Comparison of ENCODE assay signal across 8 cellular contexts in the genomic region with DNA sequence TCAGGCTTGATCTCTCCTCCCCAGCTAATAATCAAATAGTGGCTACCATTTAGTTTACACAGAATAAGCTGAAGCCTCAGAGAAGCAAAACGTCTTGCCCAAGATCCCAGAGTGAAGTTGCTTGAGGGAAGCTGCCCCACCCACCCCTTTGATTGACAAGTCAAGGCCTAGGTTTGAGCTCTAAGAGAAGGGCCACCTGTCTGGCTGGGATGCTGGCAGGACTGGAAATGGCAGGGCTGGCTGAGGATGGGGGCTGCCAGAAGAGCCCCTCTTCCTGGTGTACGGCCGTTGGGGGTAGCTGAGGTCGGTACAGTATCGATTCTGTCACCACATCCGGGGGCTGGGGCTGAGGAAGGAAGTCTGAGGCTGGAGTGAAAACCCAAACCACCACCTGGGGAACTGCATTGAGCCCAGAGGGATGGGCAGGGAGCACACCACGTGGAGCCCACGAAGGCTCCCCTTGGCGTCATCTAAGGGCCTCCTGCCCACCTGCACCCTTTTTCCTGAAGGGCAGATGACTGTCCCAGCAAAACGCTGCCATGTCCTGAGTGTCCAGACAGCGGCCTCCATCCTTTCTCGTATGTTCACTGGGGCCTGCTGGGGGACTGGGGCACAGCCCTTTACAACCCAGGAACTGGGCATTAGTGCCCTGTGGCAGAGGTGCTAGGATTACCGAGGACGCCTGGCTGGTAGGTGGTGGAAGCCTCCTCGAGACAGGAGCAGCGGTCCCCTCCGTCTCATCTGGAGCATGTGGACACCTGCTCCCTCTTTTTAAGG. TPM values are rescaled to one million over a fixed set of nuclear protein-coding genes. Genes with fewer than 3 reads are reported as not detected.
DNase-seq lines count a peak whose midpoint lies in the region; ATAC-seq and TF ChIP-seq lines count a peak whose summit lies in the region.

No MANE protein-coding gene starts in this region.

- no peak for TF ChIP-seq POLR2A in body of pancreas (IDR thresholded peaks at IDR 0.05)
- no peak for TF ChIP-seq POLR2A in upper lobe of left lung (IDR thresholded peaks at IDR 0.05)

- H3K9me3 Mint-ChIP-seq in naive thymus-derived CD4-positive, alpha-beta T cell, result no peaks in the 10 kb centered on the region

- H3K4me3 ChIP-seq in body of pancreas (no peak overlapping the region), upper lobe of left lung (peak overlapping the region in 3 of 4 donors; percentile 64 to 74 (median 64))
- peak overlapping the region; percentile 97 for H3K4me3 ChIP-seq in naive thymus-derived CD4-positive, alpha-beta T cell (ENCODE audit: low read length)

- TF ChIP-seq EP300 in upper lobe of left lung (IDR thresholded peaks at IDR 0.05), result no peak

- H3K36me3 Mint-ChIP-seq in naive thymus-derived CD4-positive, alpha-beta T cell, result peaks cover 0 to 39% (median 0%) of the 10 kb centered on the region in 5 donors

- no peaks in the 10 kb centered on the region for H3K27me3 ChIP-seq in body of pancreas
- no peaks in the 10 kb centered on the region for H3K27me3 ChIP-seq in naive thymus-derived CD4-positive, alpha-beta T cell (ENCODE audit: control insufficient read depth in 2 of 2, insufficient read depth in 2 of 2, low read length in 2 of 2)
- no peaks in the 10 kb centered on the region for H3K27me3 ChIP-seq in upper lobe of left lung

- H3K27ac ChIP-seq in body of pancreas (peak overlapping the region; percentile 81 to 86 (median 83)), upper lobe of left lung (peak overlapping the region; percentile 81 to 95 (median 92))
- H3K27ac ChIP-seq in naive thymus-derived CD4-positive, alpha-beta T cell (ENCODE audit: low read depth, low read length), result peak overlapping the region; percentile 98

- POLR2A ChIA-PET in naive thymus-derived CD4-positive, alpha-beta T cell (lab: Charles Lee), result interaction anchor here (0.6 to 1.1 kb wide), 5 partner anchors 10 to 443 kb away, joined by 3 to 6 read pairs (median 4); partner anchors contain the start of gene CALM3

- peak overlapping the region; percentile 89 to 99 (median 97) for H3K27ac Mint-ChIP-seq in naive thymus-derived CD4-positive, alpha-beta T cell

- peak overlapping the region; percentile 89 to 98 (median 95) for H3K4me3 Mint-ChIP-seq in naive thymus-derived CD4-positive, alpha-beta T cell

- TF ChIP-seq CTCF in body of pancreas (IDR thresholded peaks at IDR 0.05) (no peak), upper lobe of left lung (IDR thresholded peaks at IDR 0.05) (no peak)

- intact Hi-C loops in body of pancreas (cut with DNase I), result no loop called here
- intact Hi-C loops in naive thymus-derived CD4-positive, alpha-beta T cell (cut with micrococcal nuclease), result loop anchor here (1.0 to 10.0 kb wide), 9 partner anchors 10 to 766 kb away; partner anchors contain the start of genes BBC3 (in 1 of the 2), CALM3 (in 1 of the 2), FKRP (in 1 of the 2) and INAFM1 (in 1 of the 2)

- H3K4me1 Mint-ChIP-seq in naive thymus-derived CD4-positive, alpha-beta T cell, result peaks cover 28 to 49% (median 42%) of the 10 kb centered on the region in 7 donors

- H3K4me1 ChIP-seq in body of pancreas (peaks cover 35% of the 10 kb centered on the region), upper lobe of left lung (peaks cover 33 to 63% (median 40%) of the 10 kb centered on the region in 4 donors)
- H3K4me1 ChIP-seq in naive thymus-derived CD4-positive, alpha-beta T cell (ENCODE audit: control insufficient read depth in 2 of 2, insufficient read depth in 2 of 2, low read length in 2 of 2), result peaks cover 29% of the 10 kb centered on the region in 2 donors

- no peaks in the 10 kb centered on the region for H3K9me3 ChIP-seq in body of pancreas
- H3K9me3 ChIP-seq in naive thymus-derived CD4-positive, alpha-beta T cell (ENCODE audit: control insufficient read depth in 2 of 3, low read length in 3 of 3), result no peaks in the 10 kb centered on the region
- no peaks in the 10 kb centered on the region for H3K9me3 ChIP-seq in upper lobe of left lung

- peak; percentile 20 for ATAC-seq in HG03108 (IDR thresholded peaks at IDR 0.05; ENCODE audit: unreplicated experiment)
- no peak for ATAC-seq in body of pancreas
- ATAC-seq in naive thymus-derived CD4-positive, alpha-beta T cell, result peak; percentile 51
- no peak for ATAC-seq in upper lobe of left lung (ENCODE audit: low FRiP score in 2 of 2)
- ATAC-seq in HG03039 (IDR thresholded peaks at IDR 0.05; ENCODE audit: unreplicated experiment), result no peak

- 51 to 57% methylated on average over 15 to 17 of the region's 17 CpGs for WGBS in body of pancreas, 2 donors
- WGBS in upper lobe of left lung, 2 donors, result 36 to 40% methylated on average over 15 to 17 of the region's 17 CpGs

- H3K27me3 Mint-ChIP-seq in naive thymus-derived CD4-positive, alpha-beta T cell, result no peaks in the 10 kb centered on the region

- CTCF ChIA-PET in naive thymus-derived CD4-positive, alpha-beta T cell (lab: Charles Lee), result interaction anchor here (0.6 to 1.2 kb wide), 5 partner anchors 10 to 1290 kb away, joined by 3 to 8 read pairs (median 4); no protein-coding TSS in a partner anchor

- H3K36me3 ChIP-seq in body of pancreas (replicated peaks in 1 of 2; ENCODE audit: insufficient read depth in 1 of 2, low read depth in 2 of 2) (peaks cover 6 to 10% of the 10 kb centered on the region in 2 donors), upper lobe of left lung (peaks cover 10 to 42% (median 38%) of the 10 kb centered on the region in 4 donors)
- peaks cover 0 to 45% (median 0%) of the 10 kb centered on the region in 3 experiments for H3K36me3 ChIP-seq in naive thymus-derived CD4-positive, alpha-beta T cell (ENCODE audit: control insufficient read depth in 2 of 3, insufficient read depth in 3 of 3, low read length in 3 of 3)

- peak; percentile 75 for DNase-seq in DMS 273 (lab: John Stamatoyannopoulos, UW; ENCODE audit: unreplicated experiment)
- peak; percentile 68 for DNase-seq in T-helper 22 cell (ENCODE audit: low read depth)
- peak in 3 of 4 donors; percentile 51 to 63 (median 61) for DNase-seq in body of pancreas
- peak in 8 of 9 donors; percentile 60 to 75 (median 66) for DNase-seq in naive thymus-derived CD4-positive, alpha-beta T cell
- DNase-seq in upper lobe of left lung, result peak in 1 of 2 donors; percentile 71
- no peak for DNase-seq in A172 (ENCODE audit: low spot score)

RNA-seq across cellular contexts. Expression of gene PRKD2, which starts 1.4 kb away (rescaled TPM):
- total RNA-seq in body of pancreas (10 to 100 TPM; 18.9 to 58.3 TPM), upper lobe of left lung (10 to 100 TPM; 25.2 to 65.4 (median 50.3) TPM)
- total RNA-seq in naive thymus-derived CD4-positive, alpha-beta T cell, result 100 to 1,000 TPM; 120 to 181 (median 123) TPM
- polyA plus RNA-seq in naive thymus-derived CD4-positive, alpha-beta T cell, result 100 to 1,000 TPM in 1 of 2 donors, 10 to 100 TPM in 1; 39.5 to 105 TPM
- total RNA-seq in A172 (2014; rRNA removed; shearing (Covaris generic)), result 13.3 and 18.8 TPM in 2 replicates

RNA-seq across cellular contexts. Expression of gene FKRP, which starts 27.5 kb away (rescaled TPM):
- 10 to 100 TPM in 1 of 2 donors, 1 to 10 TPM in 1; 8.8 to 13.2 TPM for total RNA-seq in body of pancreas
- total RNA-seq in naive thymus-derived CD4-positive, alpha-beta T cell, result 10 to 100 TPM; 17.5 to 29.8 (median 21.2) TPM
- polyA plus RNA-seq in naive thymus-derived CD4-positive, alpha-beta T cell, result 1 to 10 TPM; 1.8 to 6.8 TPM
- 10 to 100 TPM; 16.6 to 26.2 (median 19.3) TPM for total RNA-seq in upper lobe of left lung
- total RNA-seq in A172 (2014; rRNA removed; shearing (Covaris generic)), result 6.4 and 14.2 TPM in 2 replicates

RNA-seq across cellular contexts. Expression of gene STRN4, which starts 27.9 kb away (rescaled TPM):
- total RNA-seq in body of pancreas (10 to 100 TPM; 51.4 to 55.5 TPM), upper lobe of left lung (100 to 1,000 TPM in 2 of 6 donors, 10 to 100 TPM in 4; 59.8 to 168 (median 83.7) TPM)
- 100 to 1,000 TPM in 2 of 5 experiments, 10 to 100 TPM in 3; 81.3 to 120 (median 90.4) TPM for total RNA-seq in naive thymus-derived CD4-positive, alpha-beta T cell
- polyA plus RNA-seq in naive thymus-derived CD4-positive, alpha-beta T cell, result 10 to 100 TPM; 16.2 to 30.9 TPM
- 35.5 and 47.9 TPM in 2 replicates for total RNA-seq in A172 (2014; rRNA removed; shearing (Covaris generic))

RNA-seq across cellular contexts. Expression of gene DACT3, which starts 57.4 kb away (rescaled TPM):
- total RNA-seq in body of pancreas (1 to 10 TPM in 1 of 2 donors, under 1 TPM in 1; 0.99 to 4.4 TPM), upper lobe of left lung (10 to 100 TPM in 2 of 6 donors, 1 to 10 TPM in 4; 1.8 to 12.0 (median 4.0) TPM)
- 1 to 10 TPM in 1 of 5 experiments, under 1 TPM in 3, not detected in 1; 0.11 to 1.3 (median 0.34) TPM for total RNA-seq in naive thymus-derived CD4-positive, alpha-beta T cell
- under 1 TPM in 1 of 2 donors, not detected in 1; 0.07 TPM for polyA plus RNA-seq in naive thymus-derived CD4-positive, alpha-beta T cell
- total RNA-seq in A172 (2014; rRNA removed; shearing (Covaris generic)), result 0.84 and 1.1 TPM in 2 replicates

Comparison
In these comparisons a context has a peak if more than half of its experiments do, and no peak if none do; other contexts are left out.
1. ATAC-seq: peak in HG03108 (single experiment) and naive thymus-derived CD4-positive, alpha-beta T cell (single experiment); none in body of pancreas (single experiment), upper lobe of left lung (0 of 2) and HG03039 (single experiment).
2. H3K4me3 ChIP-seq: peak in naive thymus-derived CD4-positive, alpha-beta T cell (single experiment) and upper lobe of left lung (3 of 4); none in body of pancreas (0 of 2).
3. Peak in every context shown above with its lines, with median percentiles within 50 percentile points of each other: H3K27ac ChIP-seq.